In genomic region chr1:198620951-198621824, GRCh38 we compare ENCODE assay signal across 9 cellular contexts. TPM values are rescaled to one million over a fixed set of nuclear protein-coding genes. Genes with fewer than 3 reads are reported as not detected.
DNase-seq lines count a peak whose midpoint lies in the region; ATAC-seq and TF ChIP-seq lines count a peak whose summit lies in the region.
"Had no signal": no experiment of that assay in that cellular context is flagged by ENCODE, and none has a peak within 500 bp of the region (broad histone marks: within the 10 kb centered on the region; RNA-seq: fewer than 3 reads in every experiment).

No MANE protein-coding gene starts in this region.

- H4K20me1 ChIP-seq in MM.1S (ENCODE audit: insufficient read depth, low read length): no peaks in the 10 kb centered on the region

- H3K36me3 ChIP-seq in GM06990 (ENCODE audit: control insufficient read depth, insufficient read depth, low read length) (no peaks in the 10 kb centered on the region), MM.1S (replicated peaks; ENCODE audit: insufficient read depth, low read length) (no peaks in the 10 kb centered on the region), vagina (no peaks in the 10 kb centered on the region)

- ATAC-seq in GM21723 (IDR thresholded peaks at IDR 0.05; ENCODE audit: unreplicated experiment): peak; percentile 75
- peak; percentile 87 to 90 for ATAC-seq in natural killer cell treated with Interleukin-12 subunit alpha and Interleukin-12 subunit beta and Interleukin-15 and Interleukin-18, amount 100 ng/mL, for 72 hours

- H3K79me2 ChIP-seq in MM.1S (ENCODE audit: low read length): no peaks in the 10 kb centered on the region

- H3K9me3 ChIP-seq in MM.1S (replicated peaks; ENCODE audit: insufficient read depth, low read length): no peaks in the 10 kb centered on the region
- no peaks in the 10 kb centered on the region for H3K9me3 ChIP-seq in vagina

- H3F3A ChIP-seq in MM.1S (ENCODE audit: insufficient read depth, low read length): 0 out of 2 replicates have a peak, but pooled peaks cover 5% of the 10 kb centered on the region

- intact Hi-C loops in vagina (cut with DNase I): no loop called here

- H3K9ac ChIP-seq in MM.1S (ENCODE audit: low read length): no peak overlapping the region

- peak overlapping the region; percentile 99 to 100 for H3K27ac Mint-ChIP-seq in natural killer cell treated with Interleukin-12 subunit alpha and Interleukin-12 subunit beta and Interleukin-15 and Interleukin-18, amount 100 ng/mL, for 72 hours

- TF ChIP-seq POLR2A in vagina (IDR thresholded peaks at IDR 0.05): no peak

- H3K4me3 ChIP-seq in GM06990 (replicated peaks; ENCODE audit: low read depth, low read length) (peak overlapping the region; percentile 37), MM.1S (ENCODE audit: low read length) (no peak overlapping the region), vagina (no peak overlapping the region)

- peaks cover 62 to 85% of the 10 kb centered on the region in 2 donors for H3K4me1 Mint-ChIP-seq in natural killer cell treated with Interleukin-12 subunit alpha and Interleukin-12 subunit beta and Interleukin-15 and Interleukin-18, amount 100 ng/mL, for 72 hours (ENCODE audit: low read depth in 2 of 2)

- peak overlapping the region; percentile 43; the same call in 1 of the 2 replicates for H3K27ac ChIP-seq in MM.1S (ENCODE audit: low read length)
- H3K27ac ChIP-seq in vagina: no peak overlapping the region
- H3K27ac ChIP-seq: epithelial cell of prostate had no signal

- H3K4me1 ChIP-seq in MM.1S (ENCODE audit: low read length) (peaks cover 13% of the 10 kb centered on the region), vagina (no peaks in the 10 kb centered on the region)

- peak overlapping the region; percentile 97 for H3K4me3 Mint-ChIP-seq in natural killer cell treated with Interleukin-12 subunit alpha and Interleukin-12 subunit beta and Interleukin-15 and Interleukin-18, amount 100 ng/mL, for 72 hours

- no peaks in the 10 kb centered on the region for H3K9me2 ChIP-seq in MM.1S (replicated peaks; ENCODE audit: insufficient read depth, low read length)

- DNase-seq in GM06990 (ENCODE audit: extremely low read depth, insufficient read length) (peak; percentile 84), MM.1S (peak; percentile 44), NCI-H524 treated with DMSO at 0.1 percent for 48 hours (lab: John Stamatoyannopoulos, UW) (no peak), middle frontal gyrus (ENCODE audit: extremely low spot score, low spot score) (no peak), vagina (ENCODE audit: extremely low spot score in 2 of 2) (no peak)
- peak; percentile 80 to 82 for DNase-seq in activated T-cell treated with anti-CD3 and anti-CD28 coated beads, Interleukin-2, amount 50 U/mL, for 48 hours
- DNase-seq in natural killer cell treated with Interleukin-12 subunit alpha and Interleukin-12 subunit beta and Interleukin-15 and Interleukin-18, amount 100 ng/mL, for 72 hours (ENCODE audit: low spot score): peak; percentile 79

- H3K36me3 Mint-ChIP-seq in natural killer cell treated with Interleukin-12 subunit alpha and Interleukin-12 subunit beta and Interleukin-15 and Interleukin-18, amount 100 ng/mL, for 72 hours: no peaks in the 10 kb centered on the region

- H3K27me3 Mint-ChIP-seq in natural killer cell treated with Interleukin-12 subunit alpha and Interleukin-12 subunit beta and Interleukin-15 and Interleukin-18, amount 100 ng/mL, for 72 hours: no peaks in the 10 kb centered on the region

- no peak for TF ChIP-seq CTCF in GM06990 (IDR thresholded peaks at IDR 0.05; ENCODE audit: insufficient read depth, low read length, poor library complexity, severe bottlenecking)
- no peak for TF ChIP-seq CTCF in MM.1S (IDR thresholded peaks at IDR 0.05; ENCODE audit: low read length)
- no peak for TF ChIP-seq CTCF in vagina (IDR thresholded peaks at IDR 0.05)

- H3K9me3 Mint-ChIP-seq in natural killer cell treated with Interleukin-12 subunit alpha and Interleukin-12 subunit beta and Interleukin-15 and Interleukin-18, amount 100 ng/mL, for 72 hours: peaks cover 1% of the 10 kb centered on the region

- H3K4me2 ChIP-seq in MM.1S (ENCODE audit: low read depth, low read length): peak overlapping the region; percentile 21; the same call in 1 of the 2 replicates

- H3K27me3 ChIP-seq in GM06990 (replicated peaks; ENCODE audit: control insufficient read depth, insufficient read depth, low read length): no peaks in the 10 kb centered on the region
- H3K27me3 ChIP-seq in MM.1S (replicated peaks; ENCODE audit: insufficient read depth, low read length): no peaks in the 10 kb centered on the region
- no peaks in the 10 kb centered on the region for H3K27me3 ChIP-seq in vagina

- peak overlapping the region; percentile 51 for H2AFZ ChIP-seq in MM.1S (ENCODE audit: low read length)

RNA-seq across cellular contexts. Expression of gene PTPRC, which starts 17.7 kb away (rescaled TPM):
- total RNA-seq in natural killer cell treated with Interleukin-12 subunit alpha and Interleukin-12 subunit beta and Interleukin-15 and Interleukin-18, amount 100 ng/mL, for 72 hours: 100 to 1,000 TPM; 334 to 761 TPM
- total RNA-seq in vagina: 33.4 TPM

Comparison
In these comparisons a context has a peak if more than half of its experiments do, and no peak if none do; other contexts are left out.
1. DNase-seq: peak in GM06990 (single experiment), MM.1S (single experiment), activated T-cell treated with anti-CD3 and anti-CD28 coated beads, Interleukin-2, amount 50 U/mL, for 48 hours (2 of 2) and natural killer cell treated with Interleukin-12 subunit alpha and Interleukin-12 subunit beta and Interleukin-15 and Interleukin-18, amount 100 ng/mL, for 72 hours (single experiment); none in NCI-H524 treated with DMSO at 0.1 percent for 48 hours (single experiment), middle frontal gyrus (single experiment) and vagina (0 of 2).